19 cellular contexts compared by ENCODE assay signal in the genomic region with DNA sequence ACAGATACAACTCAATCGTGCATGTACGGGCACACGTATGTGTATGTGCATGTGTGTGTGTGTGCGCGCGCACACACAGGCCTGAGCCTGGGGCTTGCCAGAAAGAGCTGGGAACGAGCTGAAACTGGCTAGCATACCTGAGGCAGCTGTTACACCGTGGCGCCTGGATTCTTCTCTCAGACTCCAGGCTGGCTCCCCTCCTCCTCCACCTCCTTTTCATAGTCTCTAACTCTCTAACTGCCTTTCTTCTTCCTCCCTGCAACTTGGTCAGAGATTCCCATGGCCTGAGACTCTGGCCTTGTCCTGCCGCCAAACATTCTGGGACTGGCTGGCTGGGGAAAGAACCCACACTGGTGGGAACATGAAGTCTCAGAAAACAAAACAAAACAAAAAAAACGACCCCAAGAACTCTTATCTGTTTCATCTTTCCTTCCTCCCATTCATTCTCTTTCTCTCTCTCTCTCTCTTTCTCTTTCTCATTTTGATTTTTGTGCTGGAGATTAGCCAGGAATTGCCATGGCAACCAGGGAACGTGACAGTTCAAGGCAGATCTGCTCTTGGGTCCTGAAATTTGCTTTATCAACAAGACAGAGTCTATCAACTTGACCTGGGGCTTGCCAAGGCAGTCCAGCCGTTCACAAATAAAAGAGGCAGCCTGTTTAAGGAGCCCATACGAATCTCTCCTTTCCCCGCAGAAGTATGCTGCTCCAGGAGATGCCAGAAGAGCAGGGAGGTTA.
DNase-seq lines count a peak whose midpoint lies in the region; ATAC-seq, FAIRE-seq and TF ChIP-seq lines count a peak whose summit lies in the region.
"Had no signal": no experiment of that assay in that cellular context is flagged by ENCODE, and none has a peak within 500 bp of the region (broad histone marks: within the 10 kb centered on the region; RNA-seq: fewer than 3 reads in every experiment).

No MANE protein-coding gene starts in this region.

- TF ChIP-seq CTCF in bronchial epithelial cell (IDR thresholded peaks at IDR 0.05; ENCODE audit: insufficient read depth, low read length, severe bottlenecking): no peak
- TF ChIP-seq CTCF in testis (IDR thresholded peaks at IDR 0.05): no peak
- no peak for TF ChIP-seq CTCF in psoas muscle (IDR thresholded peaks at IDR 0.05)

- H3K4me3 ChIP-seq in bronchial epithelial cell (ENCODE audit: low read depth, low read length) (no peak overlapping the region), testis (no peak overlapping the region), psoas muscle (no peak overlapping the region)
- H3K4me3 ChIP-seq: upper lobe of left lung had no signal

- 35 to 40% methylated on average over 15 of the region's 15 CpGs for WGBS in testis, 2 donors
- 42 to 45% (median 44%) methylated on average over 15 of the region's 15 CpGs for WGBS in psoas muscle, 3 donors

- H3K36me3 ChIP-seq in bronchial epithelial cell (ENCODE audit: control insufficient read depth, insufficient read depth, low read length) (no peaks in the 10 kb centered on the region), testis (ENCODE audit: low read depth, missing control alignments) (no peaks in the 10 kb centered on the region), psoas muscle (ENCODE audit: insufficient read depth in 1 of 2, low read depth in 1 of 2) (no peaks in the 10 kb centered on the region)
- H3K36me3 ChIP-seq: neutrophil, upper lobe of left lung had no signal

- H3K27me3 ChIP-seq in bronchial epithelial cell (ENCODE audit: control insufficient read depth, insufficient read depth, low read length): no peaks in the 10 kb centered on the region
- no peaks in the 10 kb centered on the region for H3K27me3 ChIP-seq in testis
- no peaks in the 10 kb centered on the region for H3K27me3 ChIP-seq in psoas muscle (ENCODE audit: insufficient read depth in 3 of 3, low read length in 2 of 3)
- H3K27me3 ChIP-seq: neutrophil, upper lobe of left lung had no signal

- no peak for TF ChIP-seq POLR2A in testis (IDR thresholded peaks at IDR 0.05)

- ATAC-seq in HG03571 (IDR thresholded peaks at IDR 0.05; ENCODE audit: unreplicated experiment): no peak
- no peak for ATAC-seq in psoas muscle
- ATAC-seq: CD8-positive, alpha-beta T cell; HCT116; HepG2 had no signal

- peak; percentile 20 for DNase-seq in NCI-H1436 (lab: John Stamatoyannopoulos, UW)
- DNase-seq in NCI-H1436 treated with DMSO at 0.1 percent for 48 hours (lab: John Stamatoyannopoulos, UW): no peak
- peak; percentile 15 for DNase-seq in bronchial epithelial cell (ENCODE audit: low read depth)
- peak; percentile 38 for DNase-seq in iPS-NIHi7 (ENCODE audit: extremely low spot score)
- peak; percentile 27 for DNase-seq in testis
- no peak for DNase-seq in NCI-H187 (lab: John Stamatoyannopoulos, UW)
- no peak for DNase-seq in psoas muscle
- DNase-seq: activated CD4-positive, alpha-beta T cell treated with anti-CD3 and anti-CD28 coated beads for 1 hour; activated T-cell treated with anti-CD3 and anti-CD28 coated beads, Interleukin-2, amount 50 U/mL, for 1 hour; CD8-positive, alpha-beta T cell; GF-D8; NCI-H187 treated with DMSO at 0.1 percent for 48 hours; stimulated activated CD4-positive, alpha-beta T cell treated with anti-CD3 and anti-CD28 coated beads, Interleukin-15, amount 100 ng/mL, for 24 hours had no signal

- peak overlapping the region in 1 of 2 donors; percentile 39 for H3K27ac ChIP-seq in testis
- no peak overlapping the region for H3K27ac ChIP-seq in psoas muscle
- H3K27ac ChIP-seq: neutrophil, upper lobe of left lung had no signal

- FAIRE-seq in bronchial epithelial cell (lab: Jason Lieb, UNC): no peak
- FAIRE-seq: A204.1, HepG2 had no signal

- H3K9me3 ChIP-seq in testis: no peaks in the 10 kb centered on the region
- no peaks in the 10 kb centered on the region for H3K9me3 ChIP-seq in psoas muscle
- H3K9me3 ChIP-seq: neutrophil, upper lobe of left lung had no signal

- peaks cover 10% of the 10 kb centered on the region for H3K4me1 ChIP-seq in testis
- H3K4me1 ChIP-seq in psoas muscle: no peaks in the 10 kb centered on the region
- H3K4me1 ChIP-seq: upper lobe of left lung had no signal

- intact Hi-C loops in testis (cut with DNase I; ENCODE audit: low total_unique reads): no loop called here
- intact Hi-C loops in psoas muscle (cut with DNase I): no loop called here

Comparison
In these comparisons a context has a peak if more than half of its experiments do, and no peak if none do; other contexts are left out.
1. DNase-seq: peak in NCI-H1436 (single experiment), bronchial epithelial cell (single experiment), iPS-NIHi7 (single experiment) and testis (single experiment); none in NCI-H1436 treated with DMSO at 0.1 percent for 48 hours (single experiment), NCI-H187 (0 of 2) and psoas muscle (0 of 2).